In genomic region chr1:8879348-8880067, GRCh38 we compare ENCODE assay signal across 8 cellular contexts. TPM values are rescaled to one million over a fixed set of nuclear protein-coding genes. Genes with fewer than 3 reads are reported as not detected.
DNase-seq lines count a peak whose midpoint lies in the region; ATAC-seq, FAIRE-seq and TF ChIP-seq lines count a peak whose summit lies in the region.

No MANE protein-coding gene starts in this region.

- intact Hi-C loops in PC-9 (cut with micrococcal nuclease; ENCODE audit: unreplicated experiment), result loop anchor here (1.0 kb wide), 2 partner anchors 11 to 24 kb away; no protein-coding TSS in a partner anchor

- no peaks in the 10 kb centered on the region for H3K27me3 ChIP-seq in PC-9 (ENCODE audit: insufficient read depth, low read depth)

- peak overlapping the region; percentile 85 for H3K4me2 ChIP-seq in PC-9

- TF ChIP-seq CTCF in GM12873 (IDR thresholded peaks at IDR 0.05; ENCODE audit: insufficient read depth, low read depth, low read length, missing control alignments) (peak; percentile 30), PC-9 (conservative IDR thresholded peaks at IDR 0.05) (no peak; the same call in 1 of the 2 replicates)

- CTCF ChIA-PET in PC-9 (lab: Charles Lee), result interaction anchor here (0.6 to 1.1 kb wide), 3 partner anchors 18 to 53 kb away, joined by 4 to 8 read pairs (median 6); no protein-coding TSS in a partner anchor

- BruUV-seq in PC-9 (replicated peaks; lab: Mats Ljungman, UMichigan), result no TSS peak

- H3K4me3 ChIP-seq in PC-9, result peak overlapping the region; percentile 91; the same call in 1 of the 2 replicates

- peak overlapping the region; percentile 92 to 97 for H3K27ac Mint-ChIP-seq in natural killer cell treated with Interleukin-12 subunit alpha and Interleukin-12 subunit beta and Interleukin-15 and Interleukin-18, amount 100 ng/mL, for 72 hours

- peak overlapping the region; percentile 85 for H3K4me3 Mint-ChIP-seq in natural killer cell treated with Interleukin-12 subunit alpha and Interleukin-12 subunit beta and Interleukin-15 and Interleukin-18, amount 100 ng/mL, for 72 hours

- H3K36me3 Mint-ChIP-seq in natural killer cell treated with Interleukin-12 subunit alpha and Interleukin-12 subunit beta and Interleukin-15 and Interleukin-18, amount 100 ng/mL, for 72 hours, result peaks cover 18% of the 10 kb centered on the region

- ATAC-seq in natural killer cell treated with Interleukin-12 subunit alpha and Interleukin-12 subunit beta and Interleukin-15 and Interleukin-18, amount 100 ng/mL, for 72 hours, result no peak
- no peak for ATAC-seq in GM21619 (IDR thresholded peaks at IDR 0.05; ENCODE audit: unreplicated experiment)
- no peak for ATAC-seq in HG02981 (IDR thresholded peaks at IDR 0.05; ENCODE audit: unreplicated experiment)
- ATAC-seq in HG02870 (IDR thresholded peaks at IDR 0.05; ENCODE audit: unreplicated experiment), result no peak

- peaks cover 40% of the 10 kb centered on the region for H3K79me2 ChIP-seq in PC-9 (ENCODE audit: low read depth)

- H3K36me3 ChIP-seq in PC-9 (ENCODE audit: low read depth), result peaks cover 23% of the 10 kb centered on the region

- POLR2A ChIA-PET in PC-9 (lab: Charles Lee; ENCODE audit: unreplicated experiment), result interaction anchor here (0.5 kb wide), 1 partner anchor 30 kb away, joined by 5 read pairs; no protein-coding TSS in a partner anchor

- DNase-seq in PC-9 (peak in 1 of 2 experiments; percentile 60), GM19239 (ENCODE audit: insufficient read length, low spot score) (no peak)
- DNase-seq in effector CD4-positive, alpha-beta T cell, result peak; percentile 46
- DNase-seq in natural killer cell treated with Interleukin-12 subunit alpha and Interleukin-12 subunit beta and Interleukin-15 and Interleukin-18, amount 100 ng/mL, for 72 hours (ENCODE audit: low spot score), result no peak

- FAIRE-seq in GM19239 (lab: Jason Lieb, UNC), result no peak

- H3K27ac ChIP-seq in PC-9, result peak overlapping the region; percentile 96

- peaks cover 27 to 28% of the 10 kb centered on the region in 2 donors for H3K4me1 Mint-ChIP-seq in natural killer cell treated with Interleukin-12 subunit alpha and Interleukin-12 subunit beta and Interleukin-15 and Interleukin-18, amount 100 ng/mL, for 72 hours (ENCODE audit: low read depth in 2 of 2)

- no peaks in the 10 kb centered on the region for H3K9me3 Mint-ChIP-seq in natural killer cell treated with Interleukin-12 subunit alpha and Interleukin-12 subunit beta and Interleukin-15 and Interleukin-18, amount 100 ng/mL, for 72 hours

- H3K27me3 Mint-ChIP-seq in natural killer cell treated with Interleukin-12 subunit alpha and Interleukin-12 subunit beta and Interleukin-15 and Interleukin-18, amount 100 ng/mL, for 72 hours, result no peaks in the 10 kb centered on the region

- H4K20me1 ChIP-seq in PC-9 (ENCODE audit: insufficient read depth), result peaks cover 32% of the 10 kb centered on the region

- no peak overlapping the region; the same call in 1 of the 2 replicates for H2AFZ ChIP-seq in PC-9

- H3F3A ChIP-seq in PC-9 (ENCODE audit: insufficient read depth, low read depth), result peaks cover 59% of the 10 kb centered on the region

- H3K9me3 ChIP-seq in PC-9 (ENCODE audit: insufficient read depth, low read depth), result no peaks in the 10 kb centered on the region

- H3K9me2 ChIP-seq in PC-9 (ENCODE audit: insufficient read depth), result no peaks in the 10 kb centered on the region

- H3K4me1 ChIP-seq in PC-9 (replicated peaks; ENCODE audit: insufficient read depth), result peaks cover 36% of the 10 kb centered on the region

RNA-seq across cellular contexts. Expression of gene ENO1, which starts 1.0 kb away (rescaled TPM):
- total RNA-seq in PC-9 (2021), result 1,401 and 1,902 TPM in 2 replicates
- total RNA-seq in natural killer cell treated with Interleukin-12 subunit alpha and Interleukin-12 subunit beta and Interleukin-15 and Interleukin-18, amount 100 ng/mL, for 72 hours, result 1,000 to 10,000 TPM; 2,254 to 2,801 TPM
